In genomic region chr19:917323-918151, GRCh38 we compare ENCODE assay signal across 9 cellular contexts. TPM values are rescaled to one million over a fixed set of nuclear protein-coding genes. Genes with fewer than 3 reads are reported as not detected.
DNase-seq lines count a peak whose midpoint lies in the region; ATAC-seq and TF ChIP-seq lines count a peak whose summit lies in the region.
"Had no signal": no experiment of that assay in that cellular context is flagged by ENCODE, and none has a peak within 500 bp of the region (broad histone marks: within the 10 kb centered on the region; RNA-seq: fewer than 3 reads in every experiment).

Gene KISS1R (plus strand): TSS chr19:917333. CDS start chr19:917503, 170 bp downstream.

- H3K27me3 Mint-ChIP-seq in activated CD4-positive, alpha-beta T cell treated with anti-CD3 and anti-CD28 coated beads, Interleukin-2, amount 10 ng/mL, durations not matched to agents 24 days and 14 days = peaks cover 2% of the 10 kb centered on the region

- H3K36me3 Mint-ChIP-seq in activated CD4-positive, alpha-beta T cell treated with anti-CD3 and anti-CD28 coated beads, Interleukin-2, amount 10 ng/mL, durations not matched to agents 24 days and 14 days (ENCODE audit: low read depth) = peaks cover 1% of the 10 kb centered on the region

- intact Hi-C loops in activated CD4-positive, alpha-beta T cell treated with anti-CD3 and anti-CD28 coated beads, Interleukin-2, amount 10 ng/mL, durations not matched to agents 24 days and 14 days (cut with micrococcal nuclease) = no loop called here
- intact Hi-C loops in esophagus muscularis mucosa (cut with DNase I) = no loop called here
- intact Hi-C loops in posterior vena cava (cut with DNase I) = loop anchor here (2.0 to 5.0 kb wide), 2 partner anchors 55 to 150 kb away; no protein-coding TSS in a partner anchor

- H3K27ac ChIP-seq in esophagus muscularis mucosa (replicated peaks in 1 of 4) = no peak within 1 kb of the TSS
- H3K27ac ChIP-seq in rectal smooth muscle tissue (ENCODE audit: low read depth, low read length) = no peak within 1 kb of the TSS

- WGBS in esophagus muscularis mucosa = no CpG with 5 or more reads among the region's 87 CpGs

- H3K4me3 Mint-ChIP-seq in activated CD4-positive, alpha-beta T cell treated with anti-CD3 and anti-CD28 coated beads, Interleukin-2, amount 10 ng/mL, durations not matched to agents 24 days and 14 days = peak within 1 kb of the TSS; percentile 80

- no peaks in the 10 kb centered on the region for H3K9me3 Mint-ChIP-seq in activated CD4-positive, alpha-beta T cell treated with anti-CD3 and anti-CD28 coated beads, Interleukin-2, amount 10 ng/mL, durations not matched to agents 24 days and 14 days

- H3K4me1 Mint-ChIP-seq in activated CD4-positive, alpha-beta T cell treated with anti-CD3 and anti-CD28 coated beads, Interleukin-2, amount 10 ng/mL, durations not matched to agents 24 days and 14 days = peaks cover 17% of the 10 kb centered on the region

- no peaks in the 10 kb centered on the region for H3K36me3 ChIP-seq in esophagus muscularis mucosa
- no peaks in the 10 kb centered on the region for H3K36me3 ChIP-seq in rectal smooth muscle tissue (ENCODE audit: control insufficient read depth, insufficient read depth, low read length)

- no peak for TF ChIP-seq POLR2A in esophagus muscularis mucosa (IDR thresholded peaks at IDR 0.05; ENCODE audit: low read depth)

- H3K4me1 ChIP-seq in esophagus muscularis mucosa = peaks cover 34 to 64% (median 57%) of the 10 kb centered on the region in 4 donors
- H3K4me1 ChIP-seq in rectal smooth muscle tissue (ENCODE audit: control insufficient read depth, insufficient read depth, low read length) = peaks cover 3% of the 10 kb centered on the region

- ATAC-seq in HG02885 (IDR thresholded peaks at IDR 0.05; ENCODE audit: poor library complexity, unreplicated experiment) (no peak), HG03442 (IDR thresholded peaks at IDR 0.05; ENCODE audit: unreplicated experiment) (no peak)

- no peaks in the 10 kb centered on the region for H3K9me3 ChIP-seq in esophagus muscularis mucosa

- H3K9ac ChIP-seq in rectal smooth muscle tissue (ENCODE audit: low read length) = no peak within 1 kb of the TSS

- H3K27ac Mint-ChIP-seq in activated CD4-positive, alpha-beta T cell treated with anti-CD3 and anti-CD28 coated beads, Interleukin-2, amount 10 ng/mL, durations not matched to agents 24 days and 14 days = peak within 1 kb of the TSS; percentile 74

- H3K4me3 ChIP-seq in esophagus muscularis mucosa (peak within 1 kb of the TSS; percentile 30 to 52 (median 43)), rectal smooth muscle tissue (ENCODE audit: low read length) (peak within 1 kb of the TSS; percentile 46)

- peaks cover 3 to 54% (median 48%) of the 10 kb centered on the region in 4 donors for H3K27me3 ChIP-seq in esophagus muscularis mucosa
- H3K27me3 ChIP-seq in rectal smooth muscle tissue (ENCODE audit: control insufficient read depth, insufficient read depth, low read length) = peaks cover 18% of the 10 kb centered on the region

- DNase-seq in D341Med (ENCODE audit: low spot score) (peak; percentile 84), HuH-7.5 (ENCODE audit: low spot score) (peak; percentile 94), esophagus muscularis mucosa (ENCODE audit: extremely low spot score) (no peak), posterior vena cava (ENCODE audit: low spot score) (no peak)
- DNase-seq in activated CD4-positive, alpha-beta T cell treated with anti-CD3 and anti-CD28 coated beads, Interleukin-2, amount 10 ng/mL, durations not matched to agents 24 days and 14 days = peak; percentile 84

- no peak for TF ChIP-seq EP300 in esophagus muscularis mucosa (IDR thresholded peaks at IDR 0.05)

- TF ChIP-seq CTCF in esophagus muscularis mucosa (IDR thresholded peaks at IDR 0.05) = peak; percentile 24 to 32 (median 27)

RNA-seq across cellular contexts. Expression of gene KISS1R, which starts in this region (rescaled TPM):
- 12.9 and 16.8 TPM in 2 replicates for total RNA-seq in activated CD4-positive, alpha-beta T cell treated with anti-CD3 and anti-CD28 coated beads, Interleukin-2, amount 10 ng/mL, durations not matched to agents 24 days and 14 days
- total RNA-seq in esophagus muscularis mucosa = not detected
- total RNA-seq in posterior vena cava = not detected
- total RNA-seq: SK-MEL-5 had no signal

Comparison
In these comparisons a context has a peak if more than half of its experiments do, and no peak if none do; other contexts are left out.
1. RNA of gene KISS1R (total RNA-seq): 12.9 to 16.8 TPM in activated CD4-positive, alpha-beta T cell treated with anti-CD3 and anti-CD28 coated beads, Interleukin-2, amount 10 ng/mL, durations not matched to agents 24 days and 14 days; not detected in esophagus muscularis mucosa and not detected in posterior vena cava; every median in the first group is over 10 times any median in the second.
2. DNase-seq: peak in D341Med (single experiment), HuH-7.5 (single experiment) and activated CD4-positive, alpha-beta T cell treated with anti-CD3 and anti-CD28 coated beads, Interleukin-2, amount 10 ng/mL, durations not matched to agents 24 days and 14 days (single experiment); none in esophagus muscularis mucosa (single experiment) and posterior vena cava (single experiment).
3. intact Hi-C loops: an anchor here in posterior vena cava (2.0 to 5.0 kb wide); none called in activated CD4-positive, alpha-beta T cell treated with anti-CD3 and anti-CD28 coated beads, Interleukin-2, amount 10 ng/mL, durations not matched to agents 24 days and 14 days and esophagus muscularis mucosa.